Comparison of ENCODE assay signal across 10 cellular contexts in the genomic region with DNA sequence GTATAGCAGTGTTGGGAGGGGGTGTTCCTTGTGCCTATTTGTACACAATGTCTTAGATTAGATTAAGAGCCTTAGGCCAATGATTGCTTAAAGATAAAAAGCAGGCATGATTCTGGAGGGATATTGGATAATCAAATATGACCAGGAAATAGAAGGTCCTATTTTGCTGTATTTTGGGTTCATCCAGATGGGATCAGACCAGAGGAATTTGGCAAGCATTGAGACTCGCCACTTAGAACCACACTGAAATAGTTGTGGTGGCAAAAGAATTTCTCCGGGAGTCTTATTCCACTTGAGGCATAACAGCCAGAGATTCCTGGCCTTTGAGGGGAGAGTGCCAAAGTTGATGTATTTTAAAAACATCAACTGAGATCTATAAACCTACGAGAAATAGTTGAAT.
DNase-seq lines count a peak whose midpoint lies in the region; ATAC-seq and TF ChIP-seq lines count a peak whose summit lies in the region.
"Had no signal": no experiment of that assay in that cellular context is flagged by ENCODE, and none has a peak within 500 bp of the region (broad histone marks: within the 10 kb centered on the region; RNA-seq: fewer than 3 reads in every experiment).

No MANE protein-coding gene starts in this region.

- TF ChIP-seq CTCF in breast epithelium (IDR thresholded peaks at IDR 0.05), result no peak

- 90% methylated on average over 2 of the region's 3 CpGs; no CpG with 5 or more reads in 1 of the 2 experiments for WGBS in mesodermal cell (ENCODE audit: insufficient coverage in 2 of 2), 2 experiments

- H3K36me3 ChIP-seq in breast epithelium (no peaks in the 10 kb centered on the region), mesodermal cell (ENCODE audit: control insufficient read depth, insufficient read depth, low read length) (no peaks in the 10 kb centered on the region)
- H3K36me3 ChIP-seq in effector memory CD4-positive, alpha-beta T cell (ENCODE audit: control insufficient read depth, insufficient read depth, low read length), result no peaks in the 10 kb centered on the region
- H3K36me3 ChIP-seq: cardiac muscle cell had no signal

- TF ChIP-seq POLR2A in breast epithelium (IDR thresholded peaks at IDR 0.05), result no peak

- H3K4me3 ChIP-seq in breast epithelium, result no peak overlapping the region
- H3K4me3 ChIP-seq in mesodermal cell (ENCODE audit: extremely low read depth, insufficient read depth, low read length, poor library complexity, severe bottlenecking), result no peak overlapping the region
- no peak overlapping the region for H3K4me3 ChIP-seq in effector memory CD4-positive, alpha-beta T cell (ENCODE audit: insufficient read depth, low read depth, low read length, poor library complexity, severe bottlenecking)
- H3K4me3 ChIP-seq: BLaER1 treated with 17β-estradiol and CSF1 and Interleukin-3, amounts not matched to agents 10 nM and 100 nM; cardiac muscle cell had no signal

- H3K9me3 ChIP-seq in breast epithelium (peaks cover 0 to 7% of the 10 kb centered on the region in 2 donors), mesodermal cell (ENCODE audit: control insufficient read depth, low read length) (peaks cover 11% of the 10 kb centered on the region)
- no peaks in the 10 kb centered on the region for H3K9me3 ChIP-seq in effector memory CD4-positive, alpha-beta T cell (ENCODE audit: control insufficient read depth, low read length)

- no peak for ATAC-seq in HG03039 (IDR thresholded peaks at IDR 0.05; ENCODE audit: unreplicated experiment)
- no peak for ATAC-seq in GM18861 (IDR thresholded peaks at IDR 0.05; ENCODE audit: unreplicated experiment)

- peaks cover 4 to 22% of the 10 kb centered on the region in 2 donors for H3K4me1 ChIP-seq in breast epithelium
- peaks cover 26% of the 10 kb centered on the region for H3K4me1 ChIP-seq in mesodermal cell (ENCODE audit: control insufficient read depth, insufficient read depth, low read length, poor library complexity, severe bottlenecking)
- peaks cover 5% of the 10 kb centered on the region for H3K4me1 ChIP-seq in effector memory CD4-positive, alpha-beta T cell (ENCODE audit: control insufficient read depth, insufficient read depth, low read length, poor library complexity, severe bottlenecking)

- no peaks in the 10 kb centered on the region for H3K27me3 ChIP-seq in breast epithelium
- no peaks in the 10 kb centered on the region for H3K27me3 ChIP-seq in effector memory CD4-positive, alpha-beta T cell (replicated peaks; ENCODE audit: control insufficient read depth, insufficient read depth, low read length, poor library complexity, severe bottlenecking)
- H3K27me3 ChIP-seq: BLaER1 treated with 17β-estradiol and CSF1 and Interleukin-3, amounts not matched to agents 10 nM and 100 nM; cardiac muscle cell had no signal

- H3K27ac ChIP-seq in breast epithelium, result peak overlapping the region; percentile 89 to 92
- peak overlapping the region; percentile 85 for H3K27ac ChIP-seq in mesodermal cell (ENCODE audit: low read depth, low read length, severe bottlenecking)
- H3K27ac ChIP-seq in effector memory CD4-positive, alpha-beta T cell (ENCODE audit: insufficient read depth, low read length, poor library complexity, severe bottlenecking), result no peak overlapping the region
- H3K27ac ChIP-seq: cardiac muscle cell had no signal

- DNase-seq in A172 (ENCODE audit: low spot score) (peak; percentile 92), HT-29 (ENCODE audit: low spot score) (peak; percentile 42), breast epithelium (ENCODE audit: low spot score in 2 of 2) (peak in 1 of 2 donors; percentile 82)
- no peak for DNase-seq in stimulated activated naive CD4-positive, alpha-beta T cell (lab: John Stamatoyannopoulos, UW)
- no peak for DNase-seq in effector memory CD4-positive, alpha-beta T cell

- intact Hi-C loops in breast epithelium (cut with DNase I; ENCODE audit: low total_unique reads), result loop anchor here (10.0 kb wide), 1 partner anchor 828 kb away; a partner anchor contains a TSS

Comparison
In these comparisons a context has a peak if more than half of its experiments do, and no peak if none do; other contexts are left out.
1. DNase-seq: peak in A172 (single experiment) and HT-29 (single experiment); none in stimulated activated naive CD4-positive, alpha-beta T cell (0 of 6) and effector memory CD4-positive, alpha-beta T cell (0 of 3).